ENCODE assay signal across 17 cellular contexts in genomic region chr5:33611882-33612281, GRCh38.
DNase-seq lines count a peak whose midpoint lies in the region; ATAC-seq, FAIRE-seq and TF ChIP-seq lines count a peak whose summit lies in the region.
"Had no signal": no experiment of that assay in that cellular context is flagged by ENCODE, and none has a peak within 500 bp of the region (broad histone marks: within the 10 kb centered on the region; RNA-seq: fewer than 3 reads in every experiment).

No MANE protein-coding gene starts in this region.

- H3K27me3 Mint-ChIP-seq in mesothelial cell of epicardium (ENCODE audit: low read depth), result no peaks in the 10 kb centered on the region

- FAIRE-seq in H54 (lab: Jason Lieb, UNC), result peak; percentile 97
- FAIRE-seq: pancreas had no signal

- no peaks in the 10 kb centered on the region for H3K36me3 Mint-ChIP-seq in mesothelial cell of epicardium

- no peaks in the 10 kb centered on the region for H3K9me3 Mint-ChIP-seq in mesothelial cell of epicardium

- no peak overlapping the region for H3K4me3 Mint-ChIP-seq in mesothelial cell of epicardium

- in situ Hi-C loops in astrocyte of the cerebellum (cut with HindIII; ENCODE audit: low sequenced_read_pairs), result no loop called here

- no peak for ATAC-seq in left lobe of liver
- ATAC-seq: stimulated activated naive CD8-positive, alpha-beta T cell treated with anti-CD3 and anti-CD28 coated beads, Interleukin-15, Interleukin-2, amounts not matched to agents 100 U/mL and 50 U/mL, for 24 hours had no signal

- TF ChIP-seq CTCF in astrocyte of the cerebellum (IDR thresholded peaks at IDR 0.05; ENCODE audit: low read depth, low read length, missing control alignments), result no peak
- no peak for TF ChIP-seq CTCF in foreskin fibroblast (IDR thresholded peaks at IDR 0.05; ENCODE audit: low read depth, low read length)
- no peak for TF ChIP-seq CTCF in mesothelial cell of epicardium (IDR thresholded peaks at IDR 0.05; ENCODE audit: unreplicated experiment)

- H3K4me3 ChIP-seq in astrocyte of the cerebellum (ENCODE audit: low read depth, low read length) (no peak overlapping the region), foreskin fibroblast (ENCODE audit: low read depth in 1 of 2, low read length in 2 of 2) (no peak overlapping the region)
- H3K4me3 ChIP-seq: pancreas had no signal

- peaks cover 16% of the 10 kb centered on the region for H3K4me1 Mint-ChIP-seq in mesothelial cell of epicardium

- no peak for TF ChIP-seq POLR2A in H54 (IDR thresholded peaks at IDR 0.05; ENCODE audit: low read depth, low read length)

- no peak overlapping the region for H3K27ac Mint-ChIP-seq in mesothelial cell of epicardium

- DNase-seq in A172 (ENCODE audit: low spot score) (peak; percentile 52), H54 (ENCODE audit: insufficient read length, low spot score) (no peak), astrocyte of the cerebellum (ENCODE audit: low read depth) (peak; percentile 46), foreskin fibroblast (peak; percentile 49 to 79), NCI-H1105 treated with DMSO at 0.1 percent for 48 hours (lab: John Stamatoyannopoulos, UW) (no peak), mesothelial cell of epicardium (ENCODE audit: low spot score in 2 of 2, unreplicated experiment in 2 of 2) (no peak), left lobe of liver (ENCODE audit: low spot score) (no peak), CD1c-positive myeloid dendritic cell (ENCODE audit: extremely low spot score) (no peak)
- DNase-seq: 8988T; aorta; effector CD8-positive, alpha-beta T cell; islet precursor cell; NCI-H1694 treated with DMSO at 0.1 percent for 48 hours; NCI-H524; OCI-M1; pancreas; stimulated activated naive CD8-positive, alpha-beta T cell treated with anti-CD3 and anti-CD28 coated beads, Interleukin-15, Interleukin-2, amounts not matched to agents 100 U/mL and 50 U/mL, for 24 hours had no signal

Comparison
In these comparisons a context has a peak if more than half of its experiments do, and no peak if none do; other contexts are left out.
1. DNase-seq: peak in A172 (single experiment), astrocyte of the cerebellum (single experiment) and foreskin fibroblast (2 of 2); none in H54 (single experiment), NCI-H1105 treated with DMSO at 0.1 percent for 48 hours (single experiment), mesothelial cell of epicardium (0 of 2), left lobe of liver (single experiment) and CD1c-positive myeloid dendritic cell (single experiment).